ENCODE assay signal across 17 cellular contexts in the genomic region with DNA sequence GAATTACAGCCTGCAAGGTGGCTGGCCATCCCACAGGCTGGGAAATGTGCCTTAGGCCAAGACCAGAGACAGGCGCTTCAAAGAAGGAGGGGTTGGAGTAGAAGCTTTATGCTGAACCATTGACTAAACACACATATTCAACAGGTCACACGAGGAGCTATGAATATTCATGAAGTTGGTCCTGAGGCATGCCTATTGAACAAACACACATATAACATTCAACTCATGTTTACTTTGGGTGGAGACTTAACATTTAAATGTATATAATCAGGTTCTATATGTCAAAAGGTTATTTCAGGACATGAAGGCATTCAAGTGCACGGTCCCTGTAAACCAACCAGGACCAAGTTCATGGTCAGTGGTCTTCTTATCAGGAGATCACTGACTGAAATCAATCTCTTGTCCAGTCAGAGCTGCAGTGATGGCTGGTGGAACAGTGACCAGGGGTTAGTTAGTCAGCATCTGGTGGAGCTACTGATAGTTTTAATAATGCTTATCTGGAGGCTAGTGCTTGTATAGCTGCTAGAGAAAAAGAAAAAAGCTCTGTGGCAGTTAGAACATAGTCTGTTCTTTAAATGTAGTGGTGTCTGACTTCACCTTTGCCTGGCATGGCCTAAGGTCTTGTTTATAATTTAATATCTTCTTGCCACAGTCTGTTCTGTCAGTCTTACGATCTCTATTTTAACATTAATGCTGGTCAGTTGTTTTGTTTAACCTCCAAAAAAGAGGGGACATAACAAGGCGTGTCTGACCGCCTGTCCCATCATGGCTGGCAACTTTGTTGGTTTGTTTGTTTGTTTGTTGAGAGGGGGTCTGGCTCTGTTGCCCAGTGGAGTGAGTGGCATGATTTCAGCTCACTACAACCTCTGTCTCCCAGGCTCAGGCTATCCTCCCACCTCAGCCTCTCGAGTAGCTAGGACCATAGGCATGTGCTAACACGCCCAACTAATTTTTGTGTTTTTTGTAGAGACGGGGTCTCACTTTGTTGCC.
"Had no signal": no experiment of that assay in that cellular context is flagged by ENCODE, and none has a peak within 500 bp of the region (broad histone marks: within the 10 kb centered on the region; RNA-seq: fewer than 3 reads in every experiment).

No MANE protein-coding gene starts in this region.

- H3K36me3 Mint-ChIP-seq: memory B cell, natural killer cell had no signal

- H3K4me1 ChIP-seq: tibial artery had no signal

- H3K27ac ChIP-seq: dorsolateral prefrontal cortex, neutrophil, skin epidermis, tibial artery had no signal

- H3K27me3 ChIP-seq: dorsolateral prefrontal cortex, neutrophil, tibial artery had no signal

- H3K4me3 ChIP-seq: dorsolateral prefrontal cortex, skin epidermis, tibial artery had no signal

- H3K9me3 Mint-ChIP-seq: activated naive CD8-positive, alpha-beta T cell treated with anti-CD3 and anti-CD28 coated beads, Interleukin-2, amount 10 ng/mL, durations not matched to agents 7 days and 5 days; activated T-helper 1 cell treated with anti-CD3 and anti-CD28 coated beads, Interleukin-12 subunit alpha, Interleukin-12 subunit beta, Interleukin-2, Interleukin-4 antibody, amounts not matched to agents 30 ng/mL and 10 ng/mL and 1 ng/mL, durations not matched to agents 14 hours and 24 hours and 36 hours; endodermal cell; memory B cell; natural killer cell had no signal

- H3K4me3 Mint-ChIP-seq: activated naive CD8-positive, alpha-beta T cell treated with anti-CD3 and anti-CD28 coated beads, Interleukin-2, amount 10 ng/mL, durations not matched to agents 7 days and 5 days; activated T-helper 1 cell treated with anti-CD3 and anti-CD28 coated beads, Interleukin-12 subunit alpha, Interleukin-12 subunit beta, Interleukin-2, Interleukin-4 antibody, amounts not matched to agents 30 ng/mL and 10 ng/mL and 1 ng/mL, durations not matched to agents 14 hours and 24 hours and 36 hours; endodermal cell; memory B cell; natural killer cell had no signal

- H3K27ac Mint-ChIP-seq: activated naive CD8-positive, alpha-beta T cell treated with anti-CD3 and anti-CD28 coated beads, Interleukin-2, amount 10 ng/mL, durations not matched to agents 7 days and 5 days; activated T-helper 1 cell treated with anti-CD3 and anti-CD28 coated beads, Interleukin-12 subunit alpha, Interleukin-12 subunit beta, Interleukin-2, Interleukin-4 antibody, amounts not matched to agents 30 ng/mL and 10 ng/mL and 1 ng/mL, durations not matched to agents 14 hours and 24 hours and 36 hours; endodermal cell; memory B cell had no signal

- H3K9me3 ChIP-seq: neutrophil, tibial artery had no signal

- H3K36me3 ChIP-seq: neutrophil, tibial artery had no signal

- ATAC-seq: activated CD4-positive, CD25-positive, alpha-beta regulatory T cell treated with anti-CD3 and anti-CD28 coated beads, Interleukin-2, amount 50 U/mL, for 24 hours had no signal

- DNase-seq: activated CD4-positive, alpha-beta T cell treated with anti-CD3 and anti-CD28 coated beads, Interleukin-2, amount 50 U/mL, for 1 hour; activated naive CD4-positive, alpha-beta T cell; activated naive CD8-positive, alpha-beta T cell treated with anti-CD3 and anti-CD28 coated beads, Interleukin-2, amount 10 ng/mL, durations not matched to agents 7 days and 5 days; dorsolateral prefrontal cortex; endodermal cell; hippocampal formation; left ventricle myocardium superior; natural killer cell; stimulated activated CD4-positive, alpha-beta T cell treated with anti-CD3 and anti-CD28 coated beads, Interleukin-4, amount 100 ng/mL, for 24 hours; stimulated activated naive CD4-positive, alpha-beta T cell; T-helper 2 cell; tibial artery had no signal
